9 cellular contexts compared by ENCODE assay signal in the genomic region with DNA sequence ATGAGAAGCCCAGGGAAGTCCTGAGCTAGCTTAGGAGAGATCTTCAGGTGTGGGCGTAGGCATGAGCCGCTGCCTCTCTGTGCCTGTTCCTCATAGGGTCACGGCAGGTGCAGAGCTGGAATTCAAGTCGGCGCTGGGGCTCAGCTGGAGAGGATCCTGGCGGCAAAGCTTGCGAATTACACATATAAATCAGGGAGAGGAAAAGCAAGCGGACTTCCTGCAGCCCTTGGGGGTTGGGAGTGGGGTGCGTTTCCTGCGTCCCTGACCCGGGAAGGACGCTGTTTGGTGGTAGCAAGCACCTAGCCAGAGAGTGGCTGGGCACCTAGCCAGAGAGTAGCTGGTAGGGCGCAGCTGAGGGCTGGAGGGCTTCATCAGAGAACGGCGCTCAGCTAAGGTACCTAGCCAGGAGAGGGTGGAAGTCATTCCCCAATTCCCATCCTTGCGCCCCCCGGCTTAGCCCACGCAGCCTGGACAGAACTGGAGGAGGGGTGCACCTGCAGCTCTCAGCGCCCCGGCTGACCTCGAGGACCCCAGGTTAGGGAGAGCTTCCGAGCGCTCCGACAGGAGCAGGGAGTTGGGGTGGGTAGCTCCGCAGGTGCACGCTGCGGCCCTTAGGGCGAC. TPM values are rescaled to one million over a fixed set of nuclear protein-coding genes. Genes with fewer than 3 reads are reported as not detected.
DNase-seq lines count a peak whose midpoint lies in the region; ATAC-seq, FAIRE-seq and TF ChIP-seq lines count a peak whose summit lies in the region.
"Had no signal": no experiment of that assay in that cellular context is flagged by ENCODE, and none has a peak within 500 bp of the region (broad histone marks: within the 10 kb centered on the region; RNA-seq: fewer than 3 reads in every experiment).

No MANE protein-coding gene starts in this region.

- intact Hi-C loops in Right ventricle myocardium superior (cut with DNase I) = loop anchor here (5.0 to 10.0 kb wide), 2 partner anchors 54 to 83 kb away; no protein-coding TSS in a partner anchor

- H3K36me3 Mint-ChIP-seq in activated naive CD8-positive, alpha-beta T cell treated with anti-CD3 and anti-CD28 coated beads, Interleukin-2, amount 50 U/mL, for 24 hours (ENCODE audit: low read depth) = no peaks in the 10 kb centered on the region

- H3K9me3 Mint-ChIP-seq in activated naive CD8-positive, alpha-beta T cell treated with anti-CD3 and anti-CD28 coated beads, Interleukin-2, amount 50 U/mL, for 24 hours = no peaks in the 10 kb centered on the region

- H3K27me3 Mint-ChIP-seq in activated naive CD8-positive, alpha-beta T cell treated with anti-CD3 and anti-CD28 coated beads, Interleukin-2, amount 50 U/mL, for 24 hours = peaks cover 38% of the 10 kb centered on the region

- peaks cover 14% of the 10 kb centered on the region for H3K27me3 ChIP-seq in osteoblast (ENCODE audit: insufficient read depth, low read length)

- DNase-seq in GM12891 (ENCODE audit: insufficient read length, low spot score) (peak; percentile 33), NCI-H526 treated with DMSO at 0.1 percent for 48 hours (lab: John Stamatoyannopoulos, UW) (peak; percentile 84), Right ventricle myocardium superior (peak; percentile 62), osteoblast (ENCODE audit: insufficient read length, low spot score, missing footprints) (peak; percentile 89), KG1 (lab: John Stamatoyannopoulos, UW) (no peak)
- DNase-seq in activated naive CD8-positive, alpha-beta T cell treated with anti-CD3 and anti-CD28 coated beads, Interleukin-2, amount 50 U/mL, for 24 hours = peak; percentile 15

- H3K9me3 ChIP-seq in osteoblast (ENCODE audit: low read depth, low read length) = no peaks in the 10 kb centered on the region

- ATAC-seq in HG03342 (IDR thresholded peaks at IDR 0.05; ENCODE audit: unreplicated experiment) (peak; percentile 4), Right ventricle myocardium superior (ENCODE audit: poor library complexity) (peak; percentile 40), GM18909 (IDR thresholded peaks at IDR 0.05; ENCODE audit: poor library complexity, unreplicated experiment) (no peak)
- no peak for ATAC-seq in activated naive CD8-positive, alpha-beta T cell treated with anti-CD3 and anti-CD28 coated beads, Interleukin-2, amount 50 U/mL, for 24 hours

- H3K4me1 Mint-ChIP-seq in activated naive CD8-positive, alpha-beta T cell treated with anti-CD3 and anti-CD28 coated beads, Interleukin-2, amount 50 U/mL, for 24 hours = peaks cover 33% of the 10 kb centered on the region

- H3K27ac ChIP-seq in osteoblast (ENCODE audit: low read depth, low read length) = no peak overlapping the region

- peak; percentile 34 for TF ChIP-seq CTCF in osteoblast (IDR thresholded peaks at IDR 0.05; ENCODE audit: extremely low read depth, low read depth, low read length)

- H3K27ac Mint-ChIP-seq in activated naive CD8-positive, alpha-beta T cell treated with anti-CD3 and anti-CD28 coated beads, Interleukin-2, amount 50 U/mL, for 24 hours = no peak overlapping the region

- peak overlapping the region; percentile 65 for H3K4me3 ChIP-seq in osteoblast (ENCODE audit: insufficient read depth, low read length)

- peaks cover 3% of the 10 kb centered on the region for H4K20me1 ChIP-seq in osteoblast (ENCODE audit: insufficient read depth, low read length)

- peak overlapping the region; percentile 80 for H3K4me2 ChIP-seq in osteoblast (ENCODE audit: insufficient read depth, low read length)

- H2AFZ ChIP-seq in osteoblast (ENCODE audit: low read length) = peak overlapping the region; percentile 32

- H3K36me3 ChIP-seq in osteoblast (ENCODE audit: insufficient read depth, low read length) = no peaks in the 10 kb centered on the region

- H3K79me2 ChIP-seq in osteoblast (ENCODE audit: insufficient read depth, low read length) = no peaks in the 10 kb centered on the region

- FAIRE-seq in GM12891 (lab: Jason Lieb, UNC) = peak; percentile 33
- FAIRE-seq: endometrium had no signal

- TF ChIP-seq POLR2A in GM12891 (IDR thresholded peaks at IDR 0.05; ENCODE audit: low read depth, low read length) = no peak

- peaks cover 22% of the 10 kb centered on the region for H3K4me1 ChIP-seq in osteoblast (ENCODE audit: insufficient read depth, low read length)

- peak overlapping the region; percentile 66 for H3K4me3 Mint-ChIP-seq in activated naive CD8-positive, alpha-beta T cell treated with anti-CD3 and anti-CD28 coated beads, Interleukin-2, amount 50 U/mL, for 24 hours

TF ChIP-seq in GM12891, 5 proteins besides CTCF, POLR2A, EP300 and RAD21:
- no peak for TF ChIP-seq PAX5 (IDR thresholded peaks at IDR 0.05; ENCODE audit: insufficient read depth, low read length, severe bottlenecking)
- 0 out of 2 replicates have a peak, but pooled peaks have one; percentile 4 for TF ChIP-seq SPI1 (IDR thresholded peaks at IDR 0.05; ENCODE audit: low read depth, low read length)
- no peak for TF ChIP-seq POU2F2 (IDR thresholded peaks at IDR 0.05; ENCODE audit: low read depth, low read length)
- TF ChIP-seq POLR2AphosphoS5 (IDR thresholded peaks at IDR 0.05; ENCODE audit: low read depth, low read length) = no peak
- no peak for TF ChIP-seq TAF1 (IDR thresholded peaks at IDR 0.05; ENCODE audit: low read depth, low read length)

RNA-seq across cellular contexts. Expression of gene EFR3B, which starts 0.5 kb away (rescaled TPM):
- 4.2 TPM for polyA plus RNA-seq in GM12891 (2012; ENCODE audit: low read depth, missing spikeins)
- 3.8 TPM for total RNA-seq in Right ventricle myocardium superior
- 0.72 and 0.88 TPM in 2 replicates for total RNA-seq in osteoblast

Comparison
In these comparisons a context has a peak if more than half of its experiments do, and no peak if none do; other contexts are left out.
1. ATAC-seq: peak in HG03342 (single experiment) and Right ventricle myocardium superior (single experiment); none in activated naive CD8-positive, alpha-beta T cell treated with anti-CD3 and anti-CD28 coated beads, Interleukin-2, amount 50 U/mL, for 24 hours (single experiment) and GM18909 (single experiment).